ENCODE assay signal across 8 cellular contexts in genomic region chr16:29943846-29944669, GRCh38.
DNase-seq lines count a peak whose midpoint lies in the region; ATAC-seq and TF ChIP-seq lines count a peak whose summit lies in the region.

No MANE protein-coding gene starts in this region.

- H3K27ac ChIP-seq in muscle layer of colon (ENCODE audit: low read depth, low read length), result peak overlapping the region; percentile 52

- H3K36me3 ChIP-seq in muscle layer of colon (ENCODE audit: insufficient read depth, low read length), result no peaks in the 10 kb centered on the region

- ATAC-seq in HG03045 (IDR thresholded peaks at IDR 0.05; ENCODE audit: unreplicated experiment) (no peak), HG02798 (IDR thresholded peaks at IDR 0.05; ENCODE audit: poor library complexity, unreplicated experiment) (no peak), HG02938 (IDR thresholded peaks at IDR 0.05; ENCODE audit: unreplicated experiment) (no peak), HG03108 (IDR thresholded peaks at IDR 0.05; ENCODE audit: unreplicated experiment) (no peak)

- no peaks in the 10 kb centered on the region for H3K9me3 ChIP-seq in muscle layer of colon (ENCODE audit: low read length)

- no peak overlapping the region for H3K9ac ChIP-seq in muscle layer of colon (ENCODE audit: low read length)

- no peaks in the 10 kb centered on the region for H3K27me3 ChIP-seq in muscle layer of colon (ENCODE audit: control insufficient read depth in 1 of 2, insufficient read depth in 2 of 2, low read length in 2 of 2)

- TF ChIP-seq CTCF in cardiac fibroblast (IDR thresholded peaks at IDR 0.05; ENCODE audit: low read depth, low read length), result peak; percentile 25

- peak; percentile 93 for DNase-seq in GM03348 (ENCODE audit: low spot score)
- peak; percentile 75 for DNase-seq in NCI-H2227 treated with DMSO at 0.1 percent for 48 hours (lab: John Stamatoyannopoulos, UW)
- peak; percentile 97 to 98 for DNase-seq in cardiac fibroblast (ENCODE audit: low read depth in 2 of 2)

- H3K4me3 ChIP-seq in cardiac fibroblast (replicated peaks in 1 of 2; ENCODE audit: low read depth in 2 of 2, low read length in 2 of 2), result no peak overlapping the region
- H3K4me3 ChIP-seq in muscle layer of colon (ENCODE audit: low read depth in 1 of 2, low read length in 2 of 2), result no peak overlapping the region

- H3K4me1 ChIP-seq in muscle layer of colon (ENCODE audit: insufficient read depth, low read length), result peaks cover 13% of the 10 kb centered on the region
